ENCODE assay signal across 1 cellular context in the genomic region with DNA sequence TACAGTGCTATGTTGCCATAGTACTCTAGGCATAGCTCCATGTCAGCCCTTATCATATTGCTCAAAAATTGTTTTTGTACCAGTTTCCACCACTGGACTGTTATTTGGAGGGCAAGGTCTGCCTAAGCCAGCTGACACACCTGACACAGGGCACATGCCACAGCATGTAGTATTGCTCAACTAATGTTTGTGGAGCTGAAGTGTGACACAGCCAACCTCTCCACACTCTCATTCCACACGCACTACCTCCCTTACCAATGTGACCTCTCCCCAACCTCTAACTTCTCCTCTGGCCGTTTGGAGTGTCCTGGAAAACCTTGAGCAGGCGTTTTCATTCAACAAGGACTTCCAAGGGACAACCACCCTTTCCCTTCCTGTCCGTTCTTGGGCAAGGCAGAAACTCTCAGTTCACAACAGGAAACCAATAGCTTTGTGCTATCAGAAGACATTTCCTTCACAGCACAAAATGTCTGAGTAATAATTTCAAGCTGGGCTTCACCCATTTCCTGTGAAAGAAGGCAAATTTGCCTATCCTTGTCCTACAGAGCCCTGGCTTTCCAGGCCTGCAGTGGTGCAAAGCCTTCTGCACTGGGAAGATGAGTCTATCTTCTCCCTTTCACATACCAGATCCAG.
TF ChIP-seq lines count a peak whose summit lies in the region.

No MANE protein-coding gene starts in this region.

TF ChIP-seq in A549, 52 proteins besides CTCF, POLR2A, EP300 and RAD21:
- TF ChIP-seq RARB (CRISPR knock-in tag; IDR thresholded peaks at IDR 0.05) (no peak), MYC (IDR thresholded peaks at IDR 0.05; ENCODE audit: borderline replicate concordance, low read length) (no peak), FOXS1 (CRISPR knock-in tag; IDR thresholded peaks at IDR 0.05) (no peak), MAFK (IDR thresholded peaks at IDR 0.05; ENCODE audit: partially characterized antibody) (no peak), HMGXB4 (CRISPR knock-in tag; IDR thresholded peaks at IDR 0.05; ENCODE audit: borderline replicate concordance) (no peak), SMC3 (IDR thresholded peaks at IDR 0.05) (no peak), ESRRA (IDR thresholded peaks at IDR 0.05; ENCODE audit: borderline replicate concordance, low read length) (no peak), ATOH8 (CRISPR knock-in tag; IDR thresholded peaks at IDR 0.05; ENCODE audit: low read depth) (no peak)
- TF ChIP-seq, protein P1, sequence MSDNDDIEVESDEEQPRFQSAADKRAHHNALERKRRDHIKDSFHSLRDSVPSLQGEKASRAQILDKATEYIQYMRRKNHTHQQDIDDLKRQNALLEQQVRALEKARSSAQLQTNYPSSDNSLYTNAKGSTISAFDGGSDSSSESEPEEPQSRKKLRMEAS (IDR thresholded peaks at IDR 0.05), result no peak
TF ChIP-seq in A549: peak in this region for 0.
